Comparison of ENCODE assay signal across 1 cellular context in genomic region chr2:173715483-173715882, GRCh38.
A peak's percentile ranks its signal among the peaks of the same experiment; 100 is the strongest.
TF ChIP-seq lines count a peak whose summit lies in the region.

No MANE protein-coding gene starts in this region.

TF ChIP-seq in HEK293, 187 proteins besides CTCF, POLR2A, EP300 and RAD21 (continued from another document):
- TF ChIP-seq BCL6B (tag by site-specific recombination; IDR thresholded peaks at IDR 0.05) = no peak
- peak; percentile 70; the same call in 1 of the 2 replicates for TF ChIP-seq ZNF664 (tag by site-specific recombination; IDR thresholded peaks at IDR 0.05)
- TF ChIP-seq ZBTB7A (tag by site-specific recombination; IDR thresholded peaks at IDR 0.05; ENCODE audit: low read depth) = no peak
- TF ChIP-seq ZNF585B (tag by site-specific recombination; IDR thresholded peaks at IDR 0.05) = no peak
- TF ChIP-seq ZNF768 (tag by site-specific recombination; IDR thresholded peaks at IDR 0.05) = no peak
- TF ChIP-seq ZNF248 (tag by site-specific recombination; IDR thresholded peaks at IDR 0.05) = no peak
- TF ChIP-seq SETDB1 (IDR thresholded peaks at IDR 0.05; ENCODE audit: insufficient read length, low read length) = peak; percentile 59
- no peak for TF ChIP-seq ZNF37A (tag by site-specific recombination; IDR thresholded peaks at IDR 0.05)
- no peak for TF ChIP-seq PRDM6 (tag by site-specific recombination; IDR thresholded peaks at IDR 0.05)
- TF ChIP-seq YY2 (tag by site-specific recombination; IDR thresholded peaks at IDR 0.05) = no peak
- no peak for TF ChIP-seq ZNF473 (tag by site-specific recombination; IDR thresholded peaks at IDR 0.05)
- no peak for TF ChIP-seq ZNF398 (tag by site-specific recombination; IDR thresholded peaks at IDR 0.05)
- no peak for TF ChIP-seq ZNF24 (tag by site-specific recombination; IDR thresholded peaks at IDR 0.05)
- 0 out of 2 replicates have a peak, but pooled peaks have one; percentile 27 for TF ChIP-seq ZNF660 (tag by site-specific recombination; IDR thresholded peaks at IDR 0.05)
- TF ChIP-seq ZNF433 (tag by site-specific recombination; IDR thresholded peaks at IDR 0.05; ENCODE audit: low read depth) = no peak
- TF ChIP-seq SP2 (tag by site-specific recombination; IDR thresholded peaks at IDR 0.05) = no peak
- TF ChIP-seq ZFP37 (tag by site-specific recombination; IDR thresholded peaks at IDR 0.05) = no peak
- no peak for TF ChIP-seq ZBTB8A (tag by site-specific recombination; IDR thresholded peaks at IDR 0.05)
- no peak for TF ChIP-seq EGR2 (tag by site-specific recombination; IDR thresholded peaks at IDR 0.05; ENCODE audit: low read depth)
- no peak for TF ChIP-seq ZNF133 (tag by site-specific recombination; IDR thresholded peaks at IDR 0.05)
- TF ChIP-seq ZNF280C (tag by site-specific recombination; IDR thresholded peaks at IDR 0.05) = no peak
- TF ChIP-seq ZNF830 (tag by site-specific recombination; IDR thresholded peaks at IDR 0.05; ENCODE audit: low read depth) = no peak
- no peak for TF ChIP-seq ZNF791 (tag by site-specific recombination; IDR thresholded peaks at IDR 0.05)
- TF ChIP-seq GLI2 (tag by site-specific recombination; IDR thresholded peaks at IDR 0.05; ENCODE audit: borderline replicate concordance, low read depth) = no peak
- no peak for TF ChIP-seq ZSCAN18 (tag by site-specific recombination; IDR thresholded peaks at IDR 0.05)
- TF ChIP-seq ZNF214 (tag by site-specific recombination; IDR thresholded peaks at IDR 0.05; ENCODE audit: borderline replicate concordance) = no peak
- TF ChIP-seq ZBTB17 (tag by site-specific recombination; IDR thresholded peaks at IDR 0.05) = peak; percentile 81
- TF ChIP-seq ZBTB44 (tag by site-specific recombination; IDR thresholded peaks at IDR 0.05) = 0 out of 2 replicates have a peak, but pooled peaks have one; percentile 42
